Comparison of ENCODE assay signal across 8 cellular contexts in genomic region chr12:57460457-57461325, GRCh38. TPM values are rescaled to one million over a fixed set of nuclear protein-coding genes. Genes with fewer than 3 reads are reported as not detected.
DNase-seq lines count a peak whose midpoint lies in the region; ATAC-seq and TF ChIP-seq lines count a peak whose summit lies in the region.

No MANE protein-coding gene starts in this region.

- TF ChIP-seq CTCF in right lobe of liver (IDR thresholded peaks at IDR 0.05) (no peak), upper lobe of left lung (IDR thresholded peaks at IDR 0.05) (no peak)

- H3K9me3 ChIP-seq in right lobe of liver (no peaks in the 10 kb centered on the region), upper lobe of left lung (no peaks in the 10 kb centered on the region)

- peaks cover 54% of the 10 kb centered on the region for H3K4me1 Mint-ChIP-seq in activated naive CD4-positive, alpha-beta T cell treated with anti-CD3 and anti-CD28 coated beads, Interleukin-2, amount 50 U/mL, for 24 hours
- peaks cover 60% of the 10 kb centered on the region for H3K4me1 Mint-ChIP-seq in activated naive CD8-positive, alpha-beta T cell treated with anti-CD3 and anti-CD28 coated beads for 36 hours

- no peak for TF ChIP-seq EP300 in upper lobe of left lung (IDR thresholded peaks at IDR 0.05)

- peak overlapping the region; percentile 36 to 65 (median 44) for H3K4me3 ChIP-seq in right lobe of liver
- H3K4me3 ChIP-seq in upper lobe of left lung: peak overlapping the region in 3 of 4 donors; percentile 65 to 79 (median 77)

- TF ChIP-seq POLR2A in right lobe of liver (IDR thresholded peaks at IDR 0.05): no peak
- no peak for TF ChIP-seq POLR2A in upper lobe of left lung (IDR thresholded peaks at IDR 0.05)

- 3% methylated on average over 17 of the region's 27 CpGs for WGBS in right lobe of liver (ENCODE audit: insufficient coverage, low coverage, low lambda C conversion rate, missing lambda C conversion rate)
- WGBS in upper lobe of left lung, 2 donors: 3 to 4% methylated on average over 16 to 25 of the region's 27 CpGs

- intact Hi-C loops in right lobe of liver (cut with DNase I): no loop called here

- no peak overlapping the region for H3K27ac ChIP-seq in right lobe of liver
- peak overlapping the region in 2 of 4 donors; percentile 68 to 86 for H3K27ac ChIP-seq in upper lobe of left lung

- H3K27me3 Mint-ChIP-seq in activated naive CD4-positive, alpha-beta T cell treated with anti-CD3 and anti-CD28 coated beads, Interleukin-2, amount 50 U/mL, for 24 hours: peaks cover 2% of the 10 kb centered on the region
- peaks cover 5% of the 10 kb centered on the region for H3K27me3 Mint-ChIP-seq in activated naive CD8-positive, alpha-beta T cell treated with anti-CD3 and anti-CD28 coated beads for 36 hours

- no peak overlapping the region for H3K27ac Mint-ChIP-seq in activated naive CD4-positive, alpha-beta T cell treated with anti-CD3 and anti-CD28 coated beads, Interleukin-2, amount 50 U/mL, for 24 hours
- H3K27ac Mint-ChIP-seq in activated naive CD8-positive, alpha-beta T cell treated with anti-CD3 and anti-CD28 coated beads for 36 hours: no peak overlapping the region

- ATAC-seq in right lobe of liver (no peak), upper lobe of left lung (ENCODE audit: low FRiP score in 2 of 2) (no peak)

- H3K4me1 ChIP-seq in right lobe of liver (peaks cover 0 to 39% (median 1%) of the 10 kb centered on the region in 4 donors), upper lobe of left lung (peaks cover 33 to 45% (median 38%) of the 10 kb centered on the region in 4 donors)

- H3K4me3 Mint-ChIP-seq in activated naive CD4-positive, alpha-beta T cell treated with anti-CD3 and anti-CD28 coated beads, Interleukin-2, amount 50 U/mL, for 24 hours: peak overlapping the region; percentile 97
- H3K4me3 Mint-ChIP-seq in activated naive CD8-positive, alpha-beta T cell treated with anti-CD3 and anti-CD28 coated beads for 36 hours: peak overlapping the region; percentile 85

- H3K9me3 Mint-ChIP-seq in activated naive CD4-positive, alpha-beta T cell treated with anti-CD3 and anti-CD28 coated beads, Interleukin-2, amount 50 U/mL, for 24 hours: no peaks in the 10 kb centered on the region
- no peaks in the 10 kb centered on the region for H3K9me3 Mint-ChIP-seq in activated naive CD8-positive, alpha-beta T cell treated with anti-CD3 and anti-CD28 coated beads for 36 hours

- no peak for DNase-seq in activated naive CD4-positive, alpha-beta T cell treated with Interleukin-2 at 50 U/mL for 16 hours
- DNase-seq in activated naive CD8-positive, alpha-beta T cell treated with anti-CD3 and anti-CD28 coated beads for 36 hours: no peak
- peak in 1 of 3 donors; percentile 44 for DNase-seq in right lobe of liver
- DNase-seq in upper lobe of left lung: peak in 1 of 2 donors; percentile 77
- no peak for DNase-seq in DMS153 (lab: John Stamatoyannopoulos, UW)
- DNase-seq in NCI-H2227 treated with DMSO at 0.1 percent for 48 hours (lab: John Stamatoyannopoulos, UW): no peak
- no peak for DNase-seq in NCI-H2029 treated with DMSO at 0.1 percent for 48 hours (lab: John Stamatoyannopoulos, UW)

- no peaks in the 10 kb centered on the region for H3K36me3 Mint-ChIP-seq in activated naive CD4-positive, alpha-beta T cell treated with anti-CD3 and anti-CD28 coated beads, Interleukin-2, amount 50 U/mL, for 24 hours
- no peaks in the 10 kb centered on the region for H3K36me3 Mint-ChIP-seq in activated naive CD8-positive, alpha-beta T cell treated with anti-CD3 and anti-CD28 coated beads for 36 hours

- H3K36me3 ChIP-seq in right lobe of liver: no peaks in the 10 kb centered on the region
- H3K36me3 ChIP-seq in upper lobe of left lung: no peaks in the 10 kb centered on the region

- no peaks in the 10 kb centered on the region for H3K27me3 ChIP-seq in right lobe of liver
- peaks cover 0 to 9% (median 4%) of the 10 kb centered on the region in 4 donors for H3K27me3 ChIP-seq in upper lobe of left lung

RNA-seq across cellular contexts. Expression of gene GLI1, which starts 1.1 kb away (rescaled TPM):
- total RNA-seq in activated naive CD8-positive, alpha-beta T cell treated with anti-CD3 and anti-CD28 coated beads for 36 hours: under 1 TPM; 0.56 to 0.62 TPM
- under 1 TPM; 0.16 to 0.74 (median 0.55) TPM for total RNA-seq in right lobe of liver
- total RNA-seq in upper lobe of left lung: 1 to 10 TPM in 2 of 6 donors, under 1 TPM in 2, not detected in 2; 0.69 to 3.0 (median 1.5) TPM

RNA-seq across cellular contexts. Expression of gene INHBE, which starts 5.6 kb away (rescaled TPM):
- 1 to 10 TPM; 1.2 to 1.7 TPM for total RNA-seq in activated naive CD8-positive, alpha-beta T cell treated with anti-CD3 and anti-CD28 coated beads for 36 hours
- total RNA-seq in right lobe of liver (100 to 1,000 TPM in 4 of 6 experiments, 10 to 100 TPM in 2; 17.4 to 302 (median 150) TPM), upper lobe of left lung (under 1 TPM in 1 of 6 donors, not detected in 5; 0.11 TPM)

RNA-seq across cellular contexts. Expression of gene ARHGAP9, which starts 19.0 kb away (rescaled TPM):
- 100 to 1,000 TPM; 154 to 162 TPM for total RNA-seq in activated naive CD8-positive, alpha-beta T cell treated with anti-CD3 and anti-CD28 coated beads for 36 hours
- total RNA-seq in right lobe of liver (10 to 100 TPM in 1 of 6 experiments, 1 to 10 TPM in 5; 3.5 to 11.0 (median 6.8) TPM), upper lobe of left lung (100 to 1,000 TPM in 1 of 6 donors, 10 to 100 TPM in 5; 29.2 to 131 (median 43.7) TPM)

RNA-seq across cellular contexts. Expression of gene INHBC, which starts 26.1 kb away (rescaled TPM):
- total RNA-seq in activated naive CD8-positive, alpha-beta T cell treated with anti-CD3 and anti-CD28 coated beads for 36 hours: not detected
- total RNA-seq in right lobe of liver (100 to 1,000 TPM in 1 of 6 experiments, 10 to 100 TPM in 5; 14.7 to 123 (median 63.6) TPM), upper lobe of left lung (not detected)

RNA-seq across cellular contexts. Expression of gene MARS1, which starts 27.2 kb away (rescaled TPM):
- 100 to 1,000 TPM; 423 to 460 TPM for total RNA-seq in activated naive CD8-positive, alpha-beta T cell treated with anti-CD3 and anti-CD28 coated beads for 36 hours
- total RNA-seq in right lobe of liver (10 to 100 TPM; 53.4 to 66.6 (median 60.4) TPM), upper lobe of left lung (100 to 1,000 TPM in 3 of 6 donors, 10 to 100 TPM in 3; 73.9 to 189 (median 101) TPM)

Comparison
In these comparisons a context has a peak if more than half of its experiments do, and no peak if none do; other contexts are left out.
1. RNA of gene INHBE, which starts 5.6 kb away (total RNA-seq): 17.4 to 302 TPM in right lobe of liver; 1.2 to 1.7 TPM in activated naive CD8-positive, alpha-beta T cell treated with anti-CD3 and anti-CD28 coated beads for 36 hours and 0.11 TPM in upper lobe of left lung; every median in the first group is over 4 times any median in the second.